ENCODE assay signal across 8 cellular contexts in genomic region chr14:78022059-78022458, GRCh38.
DNase-seq lines count a peak whose midpoint lies in the region; FAIRE-seq and TF ChIP-seq lines count a peak whose summit lies in the region.

No MANE protein-coding gene starts in this region.

- H3K4me2 ChIP-seq in Loucy (ENCODE audit: low read depth, low read length, poor library complexity, severe bottlenecking), result no peak overlapping the region

- H3F3A ChIP-seq in Loucy (ENCODE audit: low read depth), result no peaks in the 10 kb centered on the region

- H3K27me3 ChIP-seq in Loucy (ENCODE audit: insufficient read depth, low read length, poor library complexity, severe bottlenecking), result peaks cover 45% of the 10 kb centered on the region
- no peaks in the 10 kb centered on the region for H3K27me3 ChIP-seq in Peyer's patch

- H3K79me2 ChIP-seq in Loucy (ENCODE audit: insufficient read depth, low read length), result no peaks in the 10 kb centered on the region

- H3K4me3 ChIP-seq in Loucy (ENCODE audit: low read length, poor library complexity, severe bottlenecking), result no peak overlapping the region
- H3K4me3 ChIP-seq in Peyer's patch, result no peak overlapping the region

- no peak for TF ChIP-seq POLR2A in Peyer's patch (IDR thresholded peaks at IDR 0.05)

- peak overlapping the region; percentile 99 for H2AFZ ChIP-seq in Loucy (ENCODE audit: low read length)

- peak; percentile 76 for FAIRE-seq in urothelium cell line (lab: Jason Lieb, UNC)

- DNase-seq in activated naive CD4-positive, alpha-beta T cell treated with anti-CD3 and anti-CD28 coated beads for 36 hours, result peak; percentile 79
- no peak for DNase-seq in activated naive CD4-positive, alpha-beta T cell treated with Interleukin-2 at 50 U/mL for 16 hours
- DNase-seq in GOT3 (lab: John Stamatoyannopoulos, UW) (peak; percentile 2), Peyer's patch (peak in 2 of 3 donors; percentile 60 to 63), chondrocyte (ENCODE audit: low spot score) (no peak), mesothelial cell of epicardium (ENCODE audit: low spot score in 2 of 2, unreplicated experiment in 2 of 2) (peak in 1 of 2 experiments; percentile 44), urothelium cell line (ENCODE audit: low spot score) (peak; percentile 77)

- intact Hi-C loops in activated naive CD4-positive, alpha-beta T cell treated with anti-CD3 and anti-CD28 coated beads for 36 hours (cut with micrococcal nuclease), result loop anchor here (1.0 to 5.0 kb wide), 3 partner anchors 160 to 576 kb away; no protein-coding TSS in a partner anchor

- CTCF ChIA-PET in activated naive CD4-positive, alpha-beta T cell treated with anti-CD3 and anti-CD28 coated beads for 36 hours (lab: Charles Lee), result interaction anchor here (0.7 to 2.3 kb wide), 9 partner anchors 8 to 825 kb away, joined by 3 to 10 read pairs (median 3); no protein-coding TSS in a partner anchor

- H3K4me3 Mint-ChIP-seq in activated naive CD4-positive, alpha-beta T cell treated with anti-CD3 and anti-CD28 coated beads for 36 hours, result no peak overlapping the region
- no peak overlapping the region for H3K4me3 Mint-ChIP-seq in chondrocyte (ENCODE audit: unreplicated experiment)
- no peak overlapping the region for H3K4me3 Mint-ChIP-seq in mesothelial cell of epicardium

- H3K9me3 Mint-ChIP-seq in activated naive CD4-positive, alpha-beta T cell treated with anti-CD3 and anti-CD28 coated beads for 36 hours, result no peaks in the 10 kb centered on the region
- H3K9me3 Mint-ChIP-seq in chondrocyte (ENCODE audit: low read depth) (peaks cover under 1% of the 10 kb centered on the region), mesothelial cell of epicardium (peaks cover 3% of the 10 kb centered on the region)

- H3K27me3 Mint-ChIP-seq in activated naive CD4-positive, alpha-beta T cell treated with anti-CD3 and anti-CD28 coated beads for 36 hours (ENCODE audit: low read depth), result peaks cover 12% of the 10 kb centered on the region
- H3K27me3 Mint-ChIP-seq in chondrocyte (ENCODE audit: low read depth) (no peaks in the 10 kb centered on the region), mesothelial cell of epicardium (ENCODE audit: low read depth) (peaks cover 27% of the 10 kb centered on the region)

- H3K27ac Mint-ChIP-seq in activated naive CD4-positive, alpha-beta T cell treated with anti-CD3 and anti-CD28 coated beads for 36 hours, result no peak overlapping the region
- H3K27ac Mint-ChIP-seq in chondrocyte (ENCODE audit: unreplicated experiment) (no peak overlapping the region), mesothelial cell of epicardium (no peak overlapping the region)

- no peaks in the 10 kb centered on the region for H3K4me1 Mint-ChIP-seq in activated naive CD4-positive, alpha-beta T cell treated with anti-CD3 and anti-CD28 coated beads for 36 hours (ENCODE audit: low read depth)
- H3K4me1 Mint-ChIP-seq in chondrocyte (ENCODE audit: low read depth) (no peaks in the 10 kb centered on the region), mesothelial cell of epicardium (no peaks in the 10 kb centered on the region)

- H3K36me3 ChIP-seq in Loucy (ENCODE audit: insufficient read depth, low read length) (no peaks in the 10 kb centered on the region), Peyer's patch (no peaks in the 10 kb centered on the region)

- H3K9ac ChIP-seq in Loucy (ENCODE audit: low read depth, low read length, poor library complexity, severe bottlenecking), result no peak overlapping the region

- H3K4me1 ChIP-seq in Loucy (ENCODE audit: insufficient read depth, low read length, poor library complexity, severe bottlenecking) (no peaks in the 10 kb centered on the region), Peyer's patch (no peaks in the 10 kb centered on the region)

- H3K36me3 Mint-ChIP-seq in activated naive CD4-positive, alpha-beta T cell treated with anti-CD3 and anti-CD28 coated beads for 36 hours (ENCODE audit: low read depth), result no peaks in the 10 kb centered on the region
- H3K36me3 Mint-ChIP-seq in chondrocyte (ENCODE audit: low read depth) (no peaks in the 10 kb centered on the region), mesothelial cell of epicardium (no peaks in the 10 kb centered on the region)

- TF ChIP-seq CTCF in Loucy (conservative IDR thresholded peaks at IDR 0.05; ENCODE audit: low read length), result peak; percentile 87
- peak in 4 of 6 experiments; percentile 21 to 46 (median 42) for TF ChIP-seq CTCF in Peyer's patch (IDR thresholded peaks at IDR 0.05)
- TF ChIP-seq CTCF in chondrocyte (IDR thresholded peaks at IDR 0.05), result peak; percentile 64
- TF ChIP-seq CTCF in mesothelial cell of epicardium (IDR thresholded peaks at IDR 0.05; ENCODE audit: unreplicated experiment), result peak; percentile 54

- H3K27ac ChIP-seq in Peyer's patch, result no peak overlapping the region

- H3K9me3 ChIP-seq in Loucy (ENCODE audit: insufficient read depth, low read depth, low read length) (no peaks in the 10 kb centered on the region), Peyer's patch (no peaks in the 10 kb centered on the region)

- H3K9me2 ChIP-seq in Loucy (replicated peaks; ENCODE audit: low read depth, low read length), result no peaks in the 10 kb centered on the region

- no peaks in the 10 kb centered on the region for H4K20me1 ChIP-seq in Loucy (ENCODE audit: insufficient read depth, low read length, poor library complexity, severe bottlenecking)

Comparison
In these comparisons a context has a peak if more than half of its experiments do, and no peak if none do; other contexts are left out.
1. DNase-seq: peak in activated naive CD4-positive, alpha-beta T cell treated with anti-CD3 and anti-CD28 coated beads for 36 hours (single experiment), GOT3 (single experiment), Peyer's patch (2 of 3) and urothelium cell line (single experiment); none in activated naive CD4-positive, alpha-beta T cell treated with Interleukin-2 at 50 U/mL for 16 hours (single experiment) and chondrocyte (single experiment).
2. Peak in every context shown above with its lines, with median percentiles within 50 percentile points of each other: CTCF ChIP-seq.